ENCODE assay signal across 16 cellular contexts in the genomic region with DNA sequence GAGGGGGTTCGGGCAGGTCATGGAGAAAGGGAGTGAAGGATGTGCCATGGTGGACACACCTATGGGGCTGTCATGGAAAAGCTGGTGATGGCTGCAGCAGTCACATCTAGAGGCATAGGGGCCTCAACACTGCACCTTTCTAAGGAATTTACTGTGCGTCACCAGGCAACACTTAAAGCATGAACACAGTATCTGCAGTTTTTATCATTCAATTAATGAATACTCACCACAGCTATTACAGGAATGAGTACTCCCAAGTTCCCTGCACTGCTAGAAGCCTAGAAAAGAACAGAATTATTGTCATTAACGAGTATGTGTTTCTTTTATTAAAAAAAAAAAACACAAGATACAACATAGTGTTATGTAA. TPM values are rescaled to one million over a fixed set of nuclear protein-coding genes. Genes with fewer than 3 reads are reported as not detected.
A peak's percentile ranks its signal among the peaks of the same experiment; 100 is the strongest.
DNase-seq lines count a peak whose midpoint lies in the region; ATAC-seq, FAIRE-seq and TF ChIP-seq lines count a peak whose summit lies in the region.
"Had no signal": no experiment of that assay in that cellular context is flagged by ENCODE, and none has a peak within 500 bp of the region (broad histone marks: within the 10 kb centered on the region; RNA-seq: fewer than 3 reads in every experiment).

No MANE protein-coding gene starts in this region.

- H2BK120ac ChIP-seq in trophoblast cell (ENCODE audit: insufficient read depth, low read length, poor library complexity), result no peak overlapping the region

- no peak overlapping the region for H4K8ac ChIP-seq in trophoblast cell (ENCODE audit: low read depth, low read length)

- H2BK12ac ChIP-seq in trophoblast cell (ENCODE audit: low read length), result no peak overlapping the region

- H3K27me3 ChIP-seq in HepG2 (ENCODE audit: control insufficient read depth in 1 of 2, insufficient read depth in 2 of 2, low read length in 2 of 2), result no peaks in the 10 kb centered on the region
- H3K27me3 ChIP-seq in right lobe of liver, result no peaks in the 10 kb centered on the region
- no peaks in the 10 kb centered on the region for H3K27me3 ChIP-seq in trophoblast cell (ENCODE audit: insufficient read depth, low read length)
- H3K27me3 ChIP-seq in vagina, result no peaks in the 10 kb centered on the region

- H3K14ac ChIP-seq in trophoblast cell (ENCODE audit: low read length), result no peak overlapping the region

- FAIRE-seq in HepG2 (lab: Jason Lieb, UNC) (no peak), frontal cortex (lab: Jason Lieb, UNC) (no peak)

- no peak for TF ChIP-seq CTCF in HepG2 (CRISPR knock-in tag; IDR thresholded peaks at IDR 0.05)
- no peak for TF ChIP-seq CTCF in right lobe of liver (IDR thresholded peaks at IDR 0.05)
- TF ChIP-seq CTCF in vagina (IDR thresholded peaks at IDR 0.05), result no peak

- H3K9me3 ChIP-seq in HepG2 (ENCODE audit: low read length) (no peaks in the 10 kb centered on the region), right lobe of liver (no peaks in the 10 kb centered on the region), trophoblast cell (ENCODE audit: insufficient read depth, low read depth, low read length) (no peaks in the 10 kb centered on the region), vagina (no peaks in the 10 kb centered on the region)

- H3K9ac ChIP-seq in HepG2 (ENCODE audit: insufficient read depth, low read depth, low read length), result no peak overlapping the region
- no peak overlapping the region for H3K9ac ChIP-seq in trophoblast cell (ENCODE audit: low read length)

- no peak overlapping the region for H2AK5ac ChIP-seq in trophoblast cell (ENCODE audit: low read length)

- POLR2A ChIA-PET in HepG2 (lab: Yijun Ruan, JAX), result interaction anchor here (1.5 kb wide), 1 partner anchor 81 kb away, joined by 4 read pairs; no protein-coding TSS in a partner anchor

- H3K4me2 ChIP-seq in HepG2 (ENCODE audit: low read depth, low read length) (no peak overlapping the region), trophoblast cell (ENCODE audit: low read length) (no peak overlapping the region)
- H3K4me2 ChIP-seq: PC-9 had no signal

- no peak overlapping the region for H2BK5ac ChIP-seq in trophoblast cell (ENCODE audit: low read depth, low read length, poor library complexity)

- H2AFZ ChIP-seq in HepG2 (ENCODE audit: low read length), result no peak overlapping the region
- H2AFZ ChIP-seq in trophoblast cell (ENCODE audit: insufficient read depth, low read length, poor library complexity), result no peak overlapping the region
- H2AFZ ChIP-seq: PC-9 had no signal

- intact Hi-C loops in HepG2 (cut with micrococcal nuclease; ENCODE audit: unreplicated experiment) (no loop called here), right lobe of liver (cut with DNase I) (loop anchor here (10.0 kb wide), 2 partner anchors 82 to 92 kb away; no protein-coding TSS in a partner anchor), vagina (cut with DNase I) (no loop called here)

- H3K79me2 ChIP-seq in HepG2 (ENCODE audit: insufficient read depth, low read length) (no peaks in the 10 kb centered on the region), trophoblast cell (ENCODE audit: control insufficient read depth, insufficient read depth, low read length, poor library complexity) (no peaks in the 10 kb centered on the region)

- no peak for ATAC-seq in HepG2
- no peak for ATAC-seq in right lobe of liver
- no peak for ATAC-seq in stimulated activated naive CD8-positive, alpha-beta T cell treated with anti-CD3 and anti-CD28 coated beads, Interleukin-15, Interleukin-2, amounts not matched to agents 100 U/mL and 50 U/mL, for 24 hours

- no peak overlapping the region for H3K23ac ChIP-seq in trophoblast cell (ENCODE audit: low read length)

- no peak overlapping the region for H3K4ac ChIP-seq in trophoblast cell (ENCODE audit: low read depth, low read length)

- no peak overlapping the region for H4K91ac ChIP-seq in trophoblast cell (ENCODE audit: low read depth, low read length)

- no peak for TF ChIP-seq RAD21 in HepG2 (CRISPR knock-in tag; IDR thresholded peaks at IDR 0.05)

- in situ Hi-C loops in HepG2 (cut with HindIII; ENCODE audit: extremely low pct_ligation_motif_present, low pct_unique_long_range_greater_than_20kb), result loop anchor here (10.0 kb wide), 1 partner anchor 62 kb away; a partner anchor contains a TSS

- CTCF ChIA-PET in HepG2 (lab: Yijun Ruan, JAX; ENCODE audit: low intra/inter-chr PET ratio, low total read pairs), result no interaction called here

- no peaks in the 10 kb centered on the region for H4K20me1 ChIP-seq in HepG2 (ENCODE audit: insufficient read depth, low read length)

- H3K4me3 ChIP-seq in HepG2 (replicated peaks in 1 of 3; ENCODE audit: insufficient read depth in 1 of 3, low read depth in 2 of 3, low read length in 3 of 3) (no peak overlapping the region), right lobe of liver (no peak overlapping the region), trophoblast cell (ENCODE audit: low read depth, low read length) (no peak overlapping the region), vagina (no peak overlapping the region)
- H3K4me3 ChIP-seq: PC-9 had no signal

- TF ChIP-seq EP300 in HepG2 (IDR thresholded peaks at IDR 0.05; ENCODE audit: low read depth in 2 of 2, low read length in 2 of 2), result no peak
- no peak for TF ChIP-seq EP300 in HepG2 (CRISPR knock-in tag; IDR thresholded peaks at IDR 0.05; ENCODE audit: borderline replicate concordance)

- TF ChIP-seq POLR2A in HepG2 (IDR thresholded peaks at IDR 0.05; ENCODE audit: insufficient read depth in 1 of 2, low read depth in 2 of 2, low read length in 2 of 2) (no peak), right lobe of liver (IDR thresholded peaks at IDR 0.05) (no peak), vagina (IDR thresholded peaks at IDR 0.05) (no peak)

- BruUV-seq in HepG2 (replicated peaks; lab: Mats Ljungman, UMichigan), result no TSS peak

- DNase-seq in HepG2 (ENCODE audit: low spot score), result no peak
- DNase-seq in right lobe of liver, result no peak
- peak; percentile 86 to 93 for DNase-seq in trophoblast cell
- no peak for DNase-seq in NCI-H2107 treated with DMSO at 0.1 percent for 48 hours (lab: John Stamatoyannopoulos, UW; ENCODE audit: unreplicated experiment)
- DNase-seq in vagina (ENCODE audit: extremely low spot score in 2 of 2), result no peak
- no peak for DNase-seq in stimulated activated naive CD8-positive, alpha-beta T cell treated with anti-CD3 and anti-CD28 coated beads, Interleukin-15, Interleukin-2, amounts not matched to agents 100 U/mL and 50 U/mL, for 24 hours
- no peak for DNase-seq in frontal cortex (ENCODE audit: low spot score in 2 of 2)
- DNase-seq: 8988T, KBM-7, NCI-H1694, NCI-H446, NCI-H748 treated with DMSO at 0.1 percent for 48 hours, PC-9 had no signal

- H3K4me1 ChIP-seq in HepG2 (ENCODE audit: insufficient read depth, low read length) (peaks cover 74% of the 10 kb centered on the region), right lobe of liver (peaks cover 0 to 49% (median 17%) of the 10 kb centered on the region in 4 donors), trophoblast cell (ENCODE audit: control insufficient read depth in 1 of 2, insufficient read depth in 2 of 2, low read length in 2 of 2) (no peaks in the 10 kb centered on the region), vagina (no peaks in the 10 kb centered on the region)

- no peaks in the 10 kb centered on the region for H3K79me1 ChIP-seq in trophoblast cell (ENCODE audit: low read length)

- H3K27ac ChIP-seq in HepG2 (ENCODE audit: extremely low read length, insufficient read depth, low read length), result no peak overlapping the region
- no peak overlapping the region for H3K27ac ChIP-seq in right lobe of liver
- H3K27ac ChIP-seq in cingulate gyrus (ENCODE audit: low read depth, low read length), result peak overlapping the region; percentile 84
- H3K27ac ChIP-seq in trophoblast cell (ENCODE audit: low read depth, low read length), result no peak overlapping the region
- H3K27ac ChIP-seq in vagina, result no peak overlapping the region
- H3K27ac ChIP-seq: C4-2B, HL-60, PC-9 had no signal

- H4K12ac ChIP-seq in trophoblast cell (ENCODE audit: low read depth, low read length), result no peak overlapping the region

- H3K18ac ChIP-seq in trophoblast cell (ENCODE audit: low read length), result no peak overlapping the region

- H3K36me3 ChIP-seq in HepG2 (replicated peaks in 1 of 2; ENCODE audit: control insufficient read depth in 1 of 2, insufficient read depth in 2 of 2, low read length in 2 of 2) (peaks cover 16 to 48% of the 10 kb centered on the region in 2 experiments), right lobe of liver (peaks cover 0 to 32% (median 9%) of the 10 kb centered on the region in 4 donors), trophoblast cell (ENCODE audit: control insufficient read depth in 1 of 2, insufficient read depth in 2 of 2, low read length in 2 of 2) (peaks cover 36 to 42% of the 10 kb centered on the region in 2 experiments), vagina (peaks cover 0 to 61% of the 10 kb centered on the region in 2 donors)

- WGBS in HepG2 (ENCODE audit: low lambda C conversion rate), result 96% methylated on average over 3 of the region's 3 CpGs
- WGBS in right lobe of liver (ENCODE audit: insufficient coverage, low coverage, low lambda C conversion rate, missing lambda C conversion rate), result 80% methylated on average over 3 of the region's 3 CpGs
- no CpG with 5 or more reads among the region's 3 CpGs for WGBS in trophoblast cell (ENCODE audit: extremely low coverage, insufficient coverage, insufficient read length)

RNA-seq across cellular contexts. Expression of a gene that starts 19.0 kb away (rescaled TPM):
- total RNA-seq in HepG2 (2016; rRNA removed; fragmentation: Illumina TruSeq; extraction: Trizol) (55.6 and 111 TPM in 2 replicates), right lobe of liver (100 to 1,000 TPM in 4 of 6 experiments, 10 to 100 TPM in 2; 49.7 to 615 (median 331) TPM), vagina (not detected), frontal cortex (4.5 TPM)
- total RNA-seq in HepG2 (2016; cell fraction: cytosol; rRNA removed; fragmentation: Illumina TruSeq; extraction: Trizol; ENCODE audit: low read depth), result 16.4 and 19.8 TPM in 2 replicates
- 53.2 and 106 TPM in 2 replicates for total RNA-seq in HepG2 (2016; cell fraction: insoluble cytoplasmic fraction; rRNA removed; fragmentation: Illumina TruSeq; extraction: Trizol)
- total RNA-seq in HepG2 (2016; cell fraction: membrane; rRNA removed; fragmentation: Illumina TruSeq; extraction: Trizol), result 35.3 and 35.7 TPM in 2 replicates
- total RNA-seq in HepG2 (2016; cell fraction: nucleus; rRNA removed; fragmentation: Illumina TruSeq; extraction: Trizol), result 108 and 133 TPM in 2 replicates
- 350 and 408 TPM in 2 replicates for polyA plus RNA-seq in HepG2 (2011; rRNA removed)
- 341 and 453 TPM in 2 replicates for polyA plus RNA-seq in HepG2 (2011; cell fraction: cytosol; rRNA removed)
- polyA plus RNA-seq in HepG2 (2011; cell fraction: nucleus; rRNA removed), result 146 and 188 TPM in 2 replicates
- 497 and 593 TPM in 2 replicates for polyA plus RNA-seq in HepG2 (2012)
- 30.3 and 32.4 TPM in 2 replicates for polyA plus RNA-seq in HepG2 (2016; cell fraction: cytosol; fragmentation: Illumina TruSeq; extraction: Trizol; ENCODE audit: low read depth)
- 91.5 and 101 TPM in 2 replicates for polyA plus RNA-seq in HepG2 (2016; cell fraction: insoluble cytoplasmic fraction; fragmentation: Illumina TruSeq; extraction: Trizol; ENCODE audit: low read depth)
- 45.7 and 51.9 TPM in 2 replicates for polyA plus RNA-seq in HepG2 (2016; cell fraction: membrane; fragmentation: Illumina TruSeq; extraction: Trizol; ENCODE audit: low read depth)
- polyA plus RNA-seq in HepG2 (2016; cell fraction: nucleus; fragmentation: Illumina TruSeq; extraction: Trizol; ENCODE audit: insufficient read depth, low read depth), result 228 and 244 TPM in 2 replicates
- polyA minus RNA-seq in HepG2 (2011; rRNA and poly(A)+ RNA removed; ENCODE audit: low replicate concordance), result 0.37 and 351 TPM in 2 replicates
- polyA minus RNA-seq in HepG2 (2011; cell fraction: cytosol; rRNA and poly(A)+ RNA removed), result 132 and 186 TPM in 2 replicates
- polyA minus RNA-seq in HepG2 (2011; cell fraction: nucleus; rRNA and poly(A)+ RNA removed), result 67.9 and 98.5 TPM in 2 replicates
- not detected in 2 replicates for polyA plus RNA-seq in trophoblast cell (2013)
- total RNA-seq: PC-9 had no signal

Comparison
In these comparisons a context has a peak if more than half of its experiments do, and no peak if none do; other contexts are left out.
1. intact Hi-C loops: an anchor here in right lobe of liver (10.0 kb wide); none called in HepG2 and vagina.
2. DNase-seq: peak in trophoblast cell (2 of 2); none in HepG2 (single experiment), right lobe of liver (0 of 3), NCI-H2107 treated with DMSO at 0.1 percent for 48 hours (single experiment), vagina (0 of 2), stimulated activated naive CD8-positive, alpha-beta T cell treated with anti-CD3 and anti-CD28 coated beads, Interleukin-15, Interleukin-2, amounts not matched to agents 100 U/mL and 50 U/mL, for 24 hours (single experiment) and frontal cortex (0 of 2).